Comparison of ENCODE assay signal across 19 cellular contexts in genomic region chr1:22332166-22332717, GRCh38.
DNase-seq lines count a peak whose midpoint lies in the region; ATAC-seq, FAIRE-seq and TF ChIP-seq lines count a peak whose summit lies in the region.
"Had no signal": no experiment of that assay in that cellular context is flagged by ENCODE, and none has a peak within 500 bp of the region (broad histone marks: within the 10 kb centered on the region; RNA-seq: fewer than 3 reads in every experiment).

No MANE protein-coding gene starts in this region.

- intact Hi-C loops in kidney (cut with DNase I) = no loop called here

- H3K27me3 ChIP-seq in OCI-LY3 (ENCODE audit: low read depth, low read length) (no peaks in the 10 kb centered on the region), trophoblast cell (ENCODE audit: insufficient read depth, low read length) (no peaks in the 10 kb centered on the region)
- H3K27me3 ChIP-seq: Peyer's patch had no signal

- ATAC-seq in HG02759 (IDR thresholded peaks at IDR 0.05; ENCODE audit: unreplicated experiment) (no peak), GM19328 (IDR thresholded peaks at IDR 0.05; ENCODE audit: unreplicated experiment) (no peak), GM21360 (IDR thresholded peaks at IDR 0.05; ENCODE audit: unreplicated experiment) (no peak)

- no peak for FAIRE-seq in kidney (lab: Jason Lieb, UNC)
- FAIRE-seq: GM12891 had no signal

- no CpG with 5 or more reads among the region's 9 CpGs for WGBS in trophoblast cell (ENCODE audit: extremely low coverage, insufficient coverage, insufficient read length)

- H3K4ac ChIP-seq in trophoblast cell (ENCODE audit: low read depth, low read length) = no peak overlapping the region

- peak overlapping the region; percentile 47 for H4K91ac ChIP-seq in trophoblast cell (ENCODE audit: low read depth, low read length)

- H2AK5ac ChIP-seq in trophoblast cell (ENCODE audit: low read length) = no peak overlapping the region

- H3K4me3 ChIP-seq in OCI-LY3 (ENCODE audit: low read length) (no peak overlapping the region), kidney (ENCODE audit: low read length in 2 of 2) (no peak overlapping the region), trophoblast cell (ENCODE audit: low read depth, low read length) (no peak overlapping the region)
- H3K4me3 ChIP-seq: Peyer's patch, SK-N-MC had no signal

- no peak overlapping the region for H2BK12ac ChIP-seq in trophoblast cell (ENCODE audit: low read length)

- no peak overlapping the region for H2BK120ac ChIP-seq in trophoblast cell (ENCODE audit: insufficient read depth, low read length, poor library complexity)

- no peak overlapping the region for H3K18ac ChIP-seq in trophoblast cell (ENCODE audit: low read length)

- H3K36me3 ChIP-seq in OCI-LY3 (replicated peaks; ENCODE audit: low read depth, low read length) (no peaks in the 10 kb centered on the region), kidney (ENCODE audit: control insufficient read depth in 1 of 2, insufficient read depth in 2 of 2, low read length in 2 of 2) (no peaks in the 10 kb centered on the region), trophoblast cell (ENCODE audit: control insufficient read depth in 1 of 2, insufficient read depth in 2 of 2, low read length in 2 of 2) (no peaks in the 10 kb centered on the region)
- H3K36me3 ChIP-seq: Peyer's patch had no signal

- peak; percentile 53 for DNase-seq in kidney
- DNase-seq in trophoblast cell = no peak
- no peak for DNase-seq in activated CD4-positive, alpha-beta T cell treated with anti-CD3 and anti-CD28 coated beads, Interleukin-2, amount 50 U/mL, for 4 hours
- DNase-seq: AML-193, DMS 273 treated with DMSO at 0.1 percent for 48 hours, GDM1, NCI-H1436, NCI-H2081, NCI-H2227 treated with DMSO at 0.1 percent for 48 hours, NCI-H524, Peyer's patch, Right ventricle myocardium superior had no signal

- H3K79me2 ChIP-seq in OCI-LY3 (ENCODE audit: low read length) (no peaks in the 10 kb centered on the region), trophoblast cell (ENCODE audit: control insufficient read depth, insufficient read depth, low read length, poor library complexity) (no peaks in the 10 kb centered on the region)

- H4K8ac ChIP-seq in trophoblast cell (ENCODE audit: low read depth, low read length) = no peak overlapping the region

- H3K4me2 ChIP-seq in OCI-LY3 (ENCODE audit: low read length) = peak overlapping the region; percentile 72
- no peak overlapping the region for H3K4me2 ChIP-seq in trophoblast cell (ENCODE audit: low read length)

- H3K9me3 ChIP-seq in OCI-LY3 (ENCODE audit: insufficient read depth, low read length) (no peaks in the 10 kb centered on the region), kidney (ENCODE audit: control insufficient read depth in 1 of 2, low read length in 2 of 2) (no peaks in the 10 kb centered on the region), trophoblast cell (ENCODE audit: insufficient read depth, low read depth, low read length) (peaks cover 3% of the 10 kb centered on the region)
- H3K9me3 ChIP-seq: Peyer's patch had no signal

- no peak overlapping the region for H3K14ac ChIP-seq in trophoblast cell (ENCODE audit: low read length)

- no peak overlapping the region for H3K9ac ChIP-seq in OCI-LY3 (ENCODE audit: low read length)
- no peak overlapping the region for H3K9ac ChIP-seq in kidney (ENCODE audit: low read length in 2 of 2)
- H3K9ac ChIP-seq in trophoblast cell (ENCODE audit: low read length) = no peak overlapping the region

- H3K4me1 ChIP-seq in OCI-LY3 (ENCODE audit: low read length) = peaks cover 29% of the 10 kb centered on the region
- no peaks in the 10 kb centered on the region for H3K4me1 ChIP-seq in kidney (ENCODE audit: control insufficient read depth in 1 of 2, insufficient read depth in 1 of 2, low read depth in 1 of 2, low read length in 2 of 2)
- peaks cover 4 to 5% of the 10 kb centered on the region in 2 experiments for H3K4me1 ChIP-seq in trophoblast cell (ENCODE audit: control insufficient read depth in 1 of 2, insufficient read depth in 2 of 2, low read length in 2 of 2)
- H3K4me1 ChIP-seq: Peyer's patch had no signal

- H3K27ac ChIP-seq in OCI-LY3 (ENCODE audit: low read length) (no peak overlapping the region), kidney (ENCODE audit: low read depth in 2 of 2, low read length in 2 of 2) (no peak overlapping the region), trophoblast cell (ENCODE audit: low read depth, low read length) (no peak overlapping the region)
- H3K27ac ChIP-seq: HL-60, Peyer's patch, SK-N-MC had no signal

- no peaks in the 10 kb centered on the region for H3K79me1 ChIP-seq in trophoblast cell (ENCODE audit: low read length)

- TF ChIP-seq CTCF in OCI-LY3 (IDR thresholded peaks at IDR 0.05; ENCODE audit: low read depth, low read length) (no peak), kidney (IDR thresholded peaks at IDR 0.05; ENCODE audit: borderline replicate concordance, extremely low read depth, insufficient read depth) (no peak)

- no peak overlapping the region for H3K23ac ChIP-seq in trophoblast cell (ENCODE audit: low read length)

- no peak overlapping the region for H2BK5ac ChIP-seq in trophoblast cell (ENCODE audit: low read depth, low read length, poor library complexity)

- H4K20me1 ChIP-seq in OCI-LY3 (ENCODE audit: insufficient read depth, low read length) = no peaks in the 10 kb centered on the region

- no peak overlapping the region for H2AFZ ChIP-seq in OCI-LY3 (ENCODE audit: low read depth, low read length)
- H2AFZ ChIP-seq in trophoblast cell (ENCODE audit: insufficient read depth, low read length, poor library complexity) = no peak overlapping the region

- H4K12ac ChIP-seq in trophoblast cell (ENCODE audit: low read depth, low read length) = no peak overlapping the region
